In genomic region chr12:77469614-77470333, GRCh38 we compare ENCODE assay signal across 19 cellular contexts.
"Had no signal": no experiment of that assay in that cellular context is flagged by ENCODE, and none has a peak within 500 bp of the region (broad histone marks: within the 10 kb centered on the region; RNA-seq: fewer than 3 reads in every experiment).

No MANE protein-coding gene starts in this region.

- H3K27ac ChIP-seq: lower lobe of right lung, neutrophil, pancreas, suprapubic skin, transverse colon, upper lobe of right lung, uterus had no signal

- DNase-seq: dorsolateral prefrontal cortex; effector CD4-positive, alpha-beta T cell; left ventricle myocardium superior; lower lobe of right lung; natural killer cell; pancreas; stimulated activated CD4-positive, alpha-beta T cell treated with anti-CD3 and anti-CD28 coated beads, Interleukin-12 subunit alpha, Interleukin-12 subunit beta, amount 100 ng/mL, for 4 hours; stimulated activated CD4-positive, alpha-beta T cell treated with anti-CD3 and anti-CD28 coated beads, Interleukin-1b, Interleukin-23, amount 100 ng/mL, for 48 hours; stimulated activated CD4-positive, alpha-beta T cell treated with anti-CD3 and anti-CD28 coated beads, Interleukin-4, amount 100 ng/mL, for 1 hour; stimulated activated CD8-positive, alpha-beta memory T cell treated with anti-CD3 and anti-CD28 coated beads, Interleukin-4, amount 100 ng/mL, for 48 hours; stimulated activated naive CD4-positive, alpha-beta T cell; stimulated activated naive CD8-positive, alpha-beta T cell treated with anti-CD3 and anti-CD28 coated beads, Interleukin-15, amount 100 ng/mL, for 72 hours; transverse colon; upper lobe of right lung; uterus had no signal

- H3K27me3 ChIP-seq: dorsolateral prefrontal cortex, neutrophil, pancreas, suprapubic skin, transverse colon, upper lobe of right lung, uterus had no signal

- H3K4me3 ChIP-seq: dorsolateral prefrontal cortex, lower lobe of right lung, pancreas, smooth muscle cell, suprapubic skin, transverse colon, upper lobe of right lung, uterus had no signal

- H3K4me2 ChIP-seq: smooth muscle cell had no signal

- H3K36me3 ChIP-seq: lower lobe of right lung, neutrophil, pancreas, suprapubic skin, transverse colon, upper lobe of right lung, uterus had no signal

- H3K9me3 ChIP-seq: lower lobe of right lung, neutrophil, pancreas, suprapubic skin, transverse colon, upper lobe of right lung, uterus had no signal

- ATAC-seq: left ventricle myocardium superior; lower lobe of right lung; natural killer cell; pancreas; sciatic nerve; stimulated activated naive CD8-positive, alpha-beta T cell treated with anti-CD3 and anti-CD28 coated beads, Interleukin-15, amount 100 ng/mL, for 72 hours; upper lobe of right lung had no signal

- H3K4me1 ChIP-seq: lower lobe of right lung, pancreas, suprapubic skin, transverse colon, upper lobe of right lung, uterus had no signal
